ENCODE assay signal across 1 cellular context in genomic region chr17:2957631-2958286, GRCh38.
A peak's percentile ranks its signal among the peaks of the same experiment; 100 is the strongest.
TF ChIP-seq lines count a peak whose summit lies in the region.

No MANE protein-coding gene starts in this region.

TF ChIP-seq in H1, 55 proteins besides CTCF, POLR2A, EP300 and RAD21:
- TF ChIP-seq KDM1A (IDR thresholded peaks at IDR 0.05; ENCODE audit: borderline replicate concordance, low read length), result peak; percentile 66; the same call in 1 of the 2 replicates
- TF ChIP-seq, protein P1, sequence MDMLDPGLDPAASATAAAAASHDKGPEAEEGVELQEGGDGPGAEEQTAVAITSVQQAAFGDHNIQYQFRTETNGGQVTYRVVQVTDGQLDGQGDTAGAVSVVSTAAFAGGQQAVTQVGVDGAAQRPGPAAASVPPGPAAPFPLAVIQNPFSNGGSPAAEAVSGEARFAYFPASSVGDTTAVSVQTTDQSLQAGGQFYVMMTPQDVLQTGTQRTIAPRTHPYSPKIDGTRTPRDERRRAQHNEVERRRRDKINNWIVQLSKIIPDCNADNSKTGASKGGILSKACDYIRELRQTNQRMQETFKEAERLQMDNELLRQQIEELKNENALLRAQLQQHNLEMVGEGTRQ (IDR thresholded peaks at IDR 0.05; ENCODE audit: low read length), result no peak
